Comparison of ENCODE assay signal across 1 cellular context in genomic region chr4:26701786-26702227, GRCh38.
TF ChIP-seq lines count a peak whose summit lies in the region.

No MANE protein-coding gene starts in this region.

TF ChIP-seq in K562, 482 proteins besides CTCF, POLR2A, EP300 and RAD21 (continued from another document and continues in another):
- no peak for TF ChIP-seq ZBTB40 (IDR thresholded peaks at IDR 0.05)
- TF ChIP-seq ZBTB40 (CRISPR knock-in tag; IDR thresholded peaks at IDR 0.05): no peak
- TF ChIP-seq TRIM25 (IDR thresholded peaks at IDR 0.05; ENCODE audit: borderline replicate concordance): no peak
- no peak for TF ChIP-seq PHTF2 (CRISPR knock-in tag; IDR thresholded peaks at IDR 0.05)
- TF ChIP-seq MNT (conservative IDR thresholded peaks at IDR 0.05): 0 out of 4 replicates have a peak, but pooled peaks of 1 of the 2 experiments have one; percentile 24
- TF ChIP-seq MTA1 (IDR thresholded peaks at IDR 0.05; ENCODE audit: borderline replicate concordance): peak; percentile 62
- TF ChIP-seq ZNF316 (IDR thresholded peaks at IDR 0.05): no peak
- TF ChIP-seq PYGO2 (tag; IDR thresholded peaks at IDR 0.05): no peak
- no peak for TF ChIP-seq UBTF (IDR thresholded peaks at IDR 0.05; ENCODE audit: borderline replicate concordance in 1 of 2, low read depth in 2 of 2, low read length in 2 of 2)
- no peak for TF ChIP-seq ZBTB43 (CRISPR knock-in tag; IDR thresholded peaks at IDR 0.05)
- TF ChIP-seq ARID1B (IDR thresholded peaks at IDR 0.05): peak; percentile 98
- TF ChIP-seq ZNF668 (CRISPR knock-in tag; IDR thresholded peaks at IDR 0.05): no peak
- TF ChIP-seq HDAC6 (IDR thresholded peaks at IDR 0.05; ENCODE audit: low read depth, low read length): no peak
- no peak for TF ChIP-seq ETS1 (conservative IDR thresholded peaks at IDR 0.05; ENCODE audit: control insufficient read depth, low read depth, low read length)
- no peak for TF ChIP-seq SMAD1 (IDR thresholded peaks at IDR 0.05; ENCODE audit: low read depth, low read length, partially characterized antibody)
- no peak for TF ChIP-seq NELFE (IDR thresholded peaks at IDR 0.05; ENCODE audit: insufficient read depth, insufficient read length)
- TF ChIP-seq PRMT5 (CRISPR knock-in tag; IDR thresholded peaks at IDR 0.05): no peak
- TF ChIP-seq TCF15 (CRISPR knock-in tag; IDR thresholded peaks at IDR 0.05): no peak
- no peak for TF ChIP-seq THRA (IDR thresholded peaks at IDR 0.05)
- TF ChIP-seq ADNP (tag; IDR thresholded peaks at IDR 0.05): no peak; the same call in 1 of the 2 replicates
- TF ChIP-seq GTF2F1 (IDR thresholded peaks at IDR 0.05; ENCODE audit: low read depth, low read length): no peak
- no peak for TF ChIP-seq ZC3H4 (CRISPR knock-in tag; IDR thresholded peaks at IDR 0.05; ENCODE audit: borderline replicate concordance)
- no peak for TF ChIP-seq RNF219 (CRISPR knock-in tag; IDR thresholded peaks at IDR 0.05)
- TF ChIP-seq PATZ1 (CRISPR knock-in tag; IDR thresholded peaks at IDR 0.05; ENCODE audit: borderline replicate concordance): no peak
- TF ChIP-seq ELF4 (CRISPR knock-in tag; IDR thresholded peaks at IDR 0.05): peak; percentile 70; the same call in 1 of the 2 replicates
- no peak for TF ChIP-seq SP2 (IDR thresholded peaks at IDR 0.05; ENCODE audit: extremely low read depth, low read depth, low read length, poor library complexity, severe bottlenecking)
- TF ChIP-seq IFI16 (CRISPR knock-in tag; IDR thresholded peaks at IDR 0.05): no peak
- TF ChIP-seq MBD2 (IDR thresholded peaks at IDR 0.05; ENCODE audit: borderline replicate concordance, low read depth): peak; percentile 49; the same call in 1 of the 2 replicates
- TF ChIP-seq TCF3 (CRISPR knock-in tag; IDR thresholded peaks at IDR 0.05): peak; percentile 92
- TF ChIP-seq NR4A1 (CRISPR knock-in tag; IDR thresholded peaks at IDR 0.05): no peak
- TF ChIP-seq NR4A1 (tag; IDR thresholded peaks at IDR 0.05): no peak
- no peak for TF ChIP-seq ZNF384 (IDR thresholded peaks at IDR 0.05; ENCODE audit: low read depth, low read length)
